Comparison of ENCODE assay signal across 9 cellular contexts in the genomic region with DNA sequence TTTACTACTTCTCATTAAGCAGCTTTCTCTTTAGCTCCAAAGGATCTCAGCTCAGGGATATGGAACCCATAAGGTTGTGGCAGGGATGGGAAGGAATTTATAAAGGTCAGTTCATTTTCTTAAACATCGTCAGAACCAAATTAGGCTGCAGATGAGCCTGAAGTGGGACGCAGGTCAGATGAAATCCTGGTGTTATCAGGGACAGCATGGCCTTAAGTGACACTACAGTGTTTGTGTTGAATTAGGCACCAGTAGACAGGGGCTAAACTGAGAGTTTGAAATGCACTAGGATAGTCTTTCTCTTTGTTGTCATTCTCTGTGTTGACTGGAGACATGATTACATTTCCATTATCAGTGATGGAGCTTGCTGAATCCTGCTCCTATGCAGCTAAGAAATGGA. TPM values are rescaled to one million over a fixed set of nuclear protein-coding genes. Genes with fewer than 3 reads are reported as not detected.
DNase-seq lines count a peak whose midpoint lies in the region; ATAC-seq, FAIRE-seq and TF ChIP-seq lines count a peak whose summit lies in the region.
"Not testable (repeated sequence)": the region's sequence is repeated elsewhere in the genome, so short reads cannot be mapped to it uniquely, and the experiment has no call there.
"Had no signal": no experiment of that assay in that cellular context is flagged by ENCODE, and none has a peak within 500 bp of the region (broad histone marks: within the 10 kb centered on the region; RNA-seq: fewer than 3 reads in every experiment).

No MANE protein-coding gene starts in this region.

- H3K9me3 Mint-ChIP-seq in CD8-positive, alpha-beta memory T cell; activated T-helper 2 cell treated with anti-CD3 and anti-CD28 coated beads, Interferon-gamma antibody, Interleukin-2, Interleukin-4, amounts not matched to agents 10 μg/mL and 5 μg/mL and 100 μg/mL, durations not matched to agents 14 hours and 24 hours and 36 hours; dendritic cell treated with granulocyte-macrophage colony-stimulating factor and Interleukin-4, amounts not matched to agents 40 ng/mL and 50 ng/mL, for 4 days: not testable (repeated sequence)

- POLR2A ChIA-PET in CD8-positive, alpha-beta memory T cell (lab: Charles Lee): not testable (repeated sequence)

- H3K27me3 ChIP-seq in CD8-positive, alpha-beta memory T cell (ENCODE audit: insufficient read depth, low read length, poor library complexity, severe bottlenecking); heart left ventricle; mononuclear cell (ENCODE audit: insufficient read depth, low read length); small intestine (ENCODE audit: control insufficient read depth in 2 of 2, insufficient read depth in 2 of 2, low read length in 2 of 2); aorta (ENCODE audit: control insufficient read depth in 1 of 2, insufficient read depth in 2 of 2, low read length in 1 of 2): not testable (repeated sequence)

- intact Hi-C loops in activated T-helper 2 cell treated with anti-CD3 and anti-CD28 coated beads, Interferon-gamma antibody, Interleukin-2, Interleukin-4, amounts not matched to agents 10 μg/mL and 5 μg/mL and 100 μg/mL, durations not matched to agents 14 hours and 24 hours and 36 hours (cut with micrococcal nuclease); dendritic cell treated with granulocyte-macrophage colony-stimulating factor and Interleukin-4, amounts not matched to agents 40 ng/mL and 50 ng/mL, for 4 days (cut with micrococcal nuclease); heart left ventricle (cut with DNase I): not testable (repeated sequence)
- intact Hi-C loops in aorta (cut with DNase I): loop anchor here in 1 of 2 donors (10.0 kb wide), 1 partner anchor 233 kb away; the partner anchor contains the start of gene GBP7

- H3K27ac Mint-ChIP-seq in CD8-positive, alpha-beta memory T cell: peak overlapping the region in 7 of 8 donors; percentile 13 to 91 (median 67)
- peak overlapping the region; percentile 1 for H3K27ac Mint-ChIP-seq in activated T-helper 2 cell treated with anti-CD3 and anti-CD28 coated beads, Interferon-gamma antibody, Interleukin-2, Interleukin-4, amounts not matched to agents 10 μg/mL and 5 μg/mL and 100 μg/mL, durations not matched to agents 14 hours and 24 hours and 36 hours
- not testable (repeated sequence) for H3K27ac Mint-ChIP-seq in dendritic cell treated with granulocyte-macrophage colony-stimulating factor and Interleukin-4, amounts not matched to agents 40 ng/mL and 50 ng/mL, for 4 days

- not testable (repeated sequence) for DNase-seq in CD8-positive, alpha-beta memory T cell; activated T-helper 2 cell treated with anti-CD3 and anti-CD28 coated beads, Interferon-gamma antibody, Interleukin-2, Interleukin-4, amounts not matched to agents 10 μg/mL and 5 μg/mL and 100 μg/mL, durations not matched to agents 14 hours and 24 hours and 36 hours (ENCODE audit: low spot score); heart left ventricle; small intestine; aorta

- peak overlapping the region; percentile 75 to 89 (median 85) for H3K4me3 Mint-ChIP-seq in CD8-positive, alpha-beta memory T cell
- H3K4me3 Mint-ChIP-seq in activated T-helper 2 cell treated with anti-CD3 and anti-CD28 coated beads, Interferon-gamma antibody, Interleukin-2, Interleukin-4, amounts not matched to agents 10 μg/mL and 5 μg/mL and 100 μg/mL, durations not matched to agents 14 hours and 24 hours and 36 hours (ENCODE audit: low read depth): peak overlapping the region; percentile 60
- H3K4me3 Mint-ChIP-seq in dendritic cell treated with granulocyte-macrophage colony-stimulating factor and Interleukin-4, amounts not matched to agents 40 ng/mL and 50 ng/mL, for 4 days: peak overlapping the region; percentile 14

- H3K4me1 ChIP-seq in CD8-positive, alpha-beta memory T cell (ENCODE audit: insufficient read depth, low read length); small intestine (ENCODE audit: control insufficient read depth in 2 of 2, insufficient read depth in 1 of 2, low read depth in 1 of 2, low read length in 1 of 2); aorta (ENCODE audit: control insufficient read depth in 1 of 2, insufficient read depth in 2 of 2, low read length in 2 of 2): not testable (repeated sequence)
- peaks cover 0 to 30% (median 6%) of the 10 kb centered on the region in 12 donors for H3K4me1 ChIP-seq in heart left ventricle
- peaks cover 10% of the 10 kb centered on the region for H3K4me1 ChIP-seq in mononuclear cell (ENCODE audit: insufficient read depth, low read length)

- H3K4me3 ChIP-seq in CD8-positive, alpha-beta memory T cell (ENCODE audit: low read length): peak overlapping the region; percentile 37
- peak overlapping the region in 11 of 12 donors; percentile 8 to 65 (median 50) for H3K4me3 ChIP-seq in heart left ventricle
- H3K4me3 ChIP-seq in mononuclear cell (ENCODE audit: low read length): peak overlapping the region; percentile 17
- peak overlapping the region; percentile 7 to 36 for H3K4me3 ChIP-seq in small intestine (ENCODE audit: low read depth in 1 of 2, low read length in 2 of 2)
- H3K4me3 ChIP-seq in aorta (ENCODE audit: low read length in 2 of 2): peak overlapping the region; percentile 48 to 51

- H3K27ac ChIP-seq in CD8-positive, alpha-beta memory T cell (ENCODE audit: low read depth, low read length); aorta (ENCODE audit: low read depth in 1 of 2, low read length in 2 of 2): not testable (repeated sequence)
- H3K27ac ChIP-seq in heart left ventricle (peak overlapping the region; percentile 26 to 87 (median 60)), small intestine (ENCODE audit: low read depth in 1 of 2, low read length in 1 of 2) (peak overlapping the region in 1 of 2 donors; percentile 41)

- peaks cover 21 to 42% (median 37%) of the 10 kb centered on the region in 3 donors for H3K4me1 Mint-ChIP-seq in CD8-positive, alpha-beta memory T cell
- H3K4me1 Mint-ChIP-seq in activated T-helper 2 cell treated with anti-CD3 and anti-CD28 coated beads, Interferon-gamma antibody, Interleukin-2, Interleukin-4, amounts not matched to agents 10 μg/mL and 5 μg/mL and 100 μg/mL, durations not matched to agents 14 hours and 24 hours and 36 hours (ENCODE audit: low read depth): peaks cover 17% of the 10 kb centered on the region
- peaks cover 17% of the 10 kb centered on the region for H3K4me1 Mint-ChIP-seq in dendritic cell treated with granulocyte-macrophage colony-stimulating factor and Interleukin-4, amounts not matched to agents 40 ng/mL and 50 ng/mL, for 4 days (ENCODE audit: low read depth)

- not testable (repeated sequence) for H3K27me3 Mint-ChIP-seq in CD8-positive, alpha-beta memory T cell; activated T-helper 2 cell treated with anti-CD3 and anti-CD28 coated beads, Interferon-gamma antibody, Interleukin-2, Interleukin-4, amounts not matched to agents 10 μg/mL and 5 μg/mL and 100 μg/mL, durations not matched to agents 14 hours and 24 hours and 36 hours (ENCODE audit: low read depth); dendritic cell treated with granulocyte-macrophage colony-stimulating factor and Interleukin-4, amounts not matched to agents 40 ng/mL and 50 ng/mL, for 4 days

- CTCF ChIA-PET in CD8-positive, alpha-beta memory T cell (lab: Charles Lee): not testable (repeated sequence)

- TF ChIP-seq CTCF in heart left ventricle (IDR thresholded peaks at IDR 0.05): not testable (repeated sequence)

- H3K36me3 ChIP-seq in CD8-positive, alpha-beta memory T cell (ENCODE audit: insufficient read depth, low read length); heart left ventricle; small intestine (ENCODE audit: control insufficient read depth in 2 of 2, insufficient read depth in 2 of 2, low read length in 2 of 2); aorta (ENCODE audit: control insufficient read depth in 1 of 2, insufficient read depth in 2 of 2, low read length in 1 of 2): not testable (repeated sequence)

- not testable (repeated sequence) for FAIRE-seq in small intestine (lab: Jason Lieb, UNC)

- H3K9me3 ChIP-seq in CD8-positive, alpha-beta memory T cell (ENCODE audit: low read length); heart left ventricle; mononuclear cell (ENCODE audit: low read depth, low read length); small intestine (ENCODE audit: control insufficient read depth, low read depth); aorta (ENCODE audit: control insufficient read depth, low read length): not testable (repeated sequence)

- peak; percentile 27 for ATAC-seq in SK-N-SH treated with all-trans-retinoic acid at 6 μM for 48 hours
- peak in 1 of 4 donors; percentile 44 for ATAC-seq in heart left ventricle
- peak; percentile 52 for ATAC-seq in aorta (ENCODE audit: low FRiP score)

- H3K36me3 Mint-ChIP-seq in CD8-positive, alpha-beta memory T cell; activated T-helper 2 cell treated with anti-CD3 and anti-CD28 coated beads, Interferon-gamma antibody, Interleukin-2, Interleukin-4, amounts not matched to agents 10 μg/mL and 5 μg/mL and 100 μg/mL, durations not matched to agents 14 hours and 24 hours and 36 hours (ENCODE audit: low read depth); dendritic cell treated with granulocyte-macrophage colony-stimulating factor and Interleukin-4, amounts not matched to agents 40 ng/mL and 50 ng/mL, for 4 days (ENCODE audit: low read depth): not testable (repeated sequence)

- TF ChIP-seq POLR2A in heart left ventricle (IDR thresholded peaks at IDR 0.05): not testable (repeated sequence)

- 15 to 22% (median 19%) methylated on average over 2 of the region's 2 CpGs for WGBS in heart left ventricle, 4 donors
- WGBS in small intestine, 3 donors: 9 to 34% (median 31%) methylated on average over 2 of the region's 2 CpGs
- WGBS in aorta, 2 donors: 56% methylated on average over 2 of the region's 2 CpGs

RNA-seq across cellular contexts. Expression of gene GBP6, which starts 43.9 kb away (rescaled TPM):
- under 1 TPM; 0.13 to 0.22 TPM for total RNA-seq in CD8-positive, alpha-beta memory T cell
- polyA plus RNA-seq in CD8-positive, alpha-beta memory T cell: 0.63 TPM
- total RNA-seq in activated T-helper 2 cell treated with anti-CD3 and anti-CD28 coated beads, Interferon-gamma antibody, Interleukin-2, Interleukin-4, amounts not matched to agents 10 μg/mL and 5 μg/mL and 100 μg/mL, durations not matched to agents 14 hours and 24 hours and 36 hours: not detected in 2 replicates
- total RNA-seq in heart left ventricle (under 1 TPM in 5 of 9 donors, not detected in 4; 0.09 to 0.67 (median 0.16) TPM), mononuclear cell (0.21 TPM), aorta (not detected)
- polyA plus RNA-seq in heart left ventricle (under 1 TPM in 1 of 2 donors, not detected in 1; 0.03 TPM), small intestine (under 1 TPM in 2 of 3 donors, not detected in 1; 0.09 to 0.27 TPM), aorta (under 1 TPM; 0.13 TPM)
- total RNA-seq: ureter had no signal

Comparison
In these comparisons a context has a peak if more than half of its experiments do, and no peak if none do; other contexts are left out.
1. H3K4me3 Mint-ChIP-seq: peak in every context shown above with its lines; median percentile 85 in CD8-positive, alpha-beta memory T cell; 60 in activated T-helper 2 cell treated with anti-CD3 and anti-CD28 coated beads, Interferon-gamma antibody, Interleukin-2, Interleukin-4, amounts not matched to agents 10 μg/mL and 5 μg/mL and 100 μg/mL, durations not matched to agents 14 hours and 24 hours and 36 hours; 14 in dendritic cell treated with granulocyte-macrophage colony-stimulating factor and Interleukin-4, amounts not matched to agents 40 ng/mL and 50 ng/mL, for 4 days.